Comparison of ENCODE assay signal across 19 cellular contexts in genomic region chr14:92556255-92556741, GRCh38. TPM values are rescaled to one million over a fixed set of nuclear protein-coding genes. Genes with fewer than 3 reads are reported as not detected.
DNase-seq lines count a peak whose midpoint lies in the region; TF ChIP-seq lines count a peak whose summit lies in the region.
"Had no signal": no experiment of that assay in that cellular context is flagged by ENCODE, and none has a peak within 500 bp of the region (broad histone marks: within the 10 kb centered on the region; RNA-seq: fewer than 3 reads in every experiment).

No MANE protein-coding gene starts in this region.

- peak overlapping the region; percentile 90; the same call in 1 of the 2 replicates for H2AFZ ChIP-seq in OCI-LY7 (ENCODE audit: low read length)
- H2AFZ ChIP-seq: PC-9 had no signal

- TF ChIP-seq POLR2A in sigmoid colon (IDR thresholded peaks at IDR 0.05): no peak

- H3K36me3 Mint-ChIP-seq in activated naive CD4-positive, alpha-beta T cell treated with anti-CD3 and anti-CD28 coated beads, Interleukin-2, amount 50 U/mL, for 24 hours: no peaks in the 10 kb centered on the region

- H4K20me1 ChIP-seq in OCI-LY7 (ENCODE audit: insufficient read depth, low read length): no peaks in the 10 kb centered on the region

- no peaks in the 10 kb centered on the region for H3K27me3 Mint-ChIP-seq in activated naive CD4-positive, alpha-beta T cell treated with anti-CD3 and anti-CD28 coated beads, Interleukin-2, amount 50 U/mL, for 24 hours

- H3K27me3 ChIP-seq in H7 (ENCODE audit: control insufficient read depth, insufficient read depth, low read length) (no peaks in the 10 kb centered on the region), sigmoid colon (no peaks in the 10 kb centered on the region)
- H3K27me3 ChIP-seq: cardiac muscle cell, gastrocnemius medialis, ovary had no signal

- H3K9me2 ChIP-seq in OCI-LY7 (ENCODE audit: insufficient read depth, low read length): no peaks in the 10 kb centered on the region

- WGBS in sigmoid colon, 2 donors: 72 to 90% methylated on average over 4 of the region's 4 CpGs

- CTCF ChIA-PET in OCI-LY7 (lab: Charles Lee; ENCODE audit: unreplicated experiment): no interaction called here

- H3K9me3 Mint-ChIP-seq in activated naive CD4-positive, alpha-beta T cell treated with anti-CD3 and anti-CD28 coated beads, Interleukin-2, amount 50 U/mL, for 24 hours: no peaks in the 10 kb centered on the region
- H3K9me3 Mint-ChIP-seq: mesothelial cell of epicardium had no signal

- H3K4me1 Mint-ChIP-seq in activated naive CD4-positive, alpha-beta T cell treated with anti-CD3 and anti-CD28 coated beads, Interleukin-2, amount 50 U/mL, for 24 hours: peaks cover 61% of the 10 kb centered on the region
- H3K4me1 Mint-ChIP-seq: mesothelial cell of epicardium had no signal

- no peaks in the 10 kb centered on the region for H3K79me2 ChIP-seq in OCI-LY7 (ENCODE audit: insufficient read depth, low read depth, low read length)

- intact Hi-C loops in OCI-LY7 (cut with micrococcal nuclease; ENCODE audit: unreplicated experiment) (no loop called here), sigmoid colon (cut with DNase I) (no loop called here)

- H3K4me1 ChIP-seq in OCI-LY7 (ENCODE audit: insufficient read depth, low read length, poor library complexity, severe bottlenecking): peaks cover 33% of the 10 kb centered on the region
- H3K4me1 ChIP-seq in sigmoid colon: peaks cover 0 to 47% (median 24%) of the 10 kb centered on the region in 4 donors
- H3K4me1 ChIP-seq: gastrocnemius medialis, HAP-1 had no signal

- TF ChIP-seq EP300 in sigmoid colon (IDR thresholded peaks at IDR 0.05): no peak

- H3K4me3 ChIP-seq in OCI-LY7 (ENCODE audit: low read depth, low read length, poor library complexity, severe bottlenecking): no peak overlapping the region
- no peak overlapping the region for H3K4me3 ChIP-seq in fibroblast of mammary gland (ENCODE audit: control insufficient read depth, low read depth, low read length)
- no peak overlapping the region for H3K4me3 ChIP-seq in H7 (ENCODE audit: insufficient read depth, low read depth, low read length)
- no peak overlapping the region for H3K4me3 ChIP-seq in sigmoid colon
- H3K4me3 ChIP-seq: cardiac muscle cell, gastrocnemius medialis, HAP-1, ovary, PC-9 had no signal

- no peak for DNase-seq in activated naive CD4-positive, alpha-beta T cell (lab: John Stamatoyannopoulos, UW)
- DNase-seq in OCI-LY7 (ENCODE audit: low spot score) (no peak), fibroblast of mammary gland (ENCODE audit: low read depth) (peak; percentile 65), H7 (no peak), HK-2 (ENCODE audit: unreplicated experiment) (no peak), mesenteric fat pad (ENCODE audit: low spot score) (no peak), sigmoid colon (no peak)
- DNase-seq: activated CD4-positive, alpha-beta T cell treated with anti-CD3 and anti-CD28 coated beads for 1 hour; activated effector memory CD4-positive, alpha-beta T cell treated with anti-CD3 and anti-CD28 coated beads, Interleukin-2, amount 50 U/mL, for 16 hours; gastrocnemius medialis; NCI-H1436; ovary; PC-9; small intestine; SW 1271 had no signal

- TF ChIP-seq CTCF in OCI-LY7 (conservative IDR thresholded peaks at IDR 0.05; ENCODE audit: low read length) (no peak), fibroblast of mammary gland (conservative IDR thresholded peaks at IDR 0.05; ENCODE audit: control insufficient read depth, insufficient read depth, low read depth, low read length) (no peak), sigmoid colon (IDR thresholded peaks at IDR 0.05) (no peak)

- peak overlapping the region; percentile 56 for H3K4me3 Mint-ChIP-seq in activated naive CD4-positive, alpha-beta T cell treated with anti-CD3 and anti-CD28 coated beads, Interleukin-2, amount 50 U/mL, for 24 hours
- H3K4me3 Mint-ChIP-seq: mesothelial cell of epicardium had no signal

- POLR2A ChIA-PET in OCI-LY7 (lab: Charles Lee): interaction anchor here (1.5 to 1.6 kb wide), 2 partner anchors 9 to 12 kb away, joined by 4 read pairs; no protein-coding TSS in a partner anchor

- no peak overlapping the region for H3K27ac ChIP-seq in OCI-LY7 (ENCODE audit: low read depth, low read length, poor library complexity, severe bottlenecking)
- peak overlapping the region in 1 of 4 donors; percentile 14 for H3K27ac ChIP-seq in sigmoid colon
- H3K27ac ChIP-seq: cardiac muscle cell, gastrocnemius medialis, ovary, PC-9 had no signal

- H3K4me2 ChIP-seq in OCI-LY7 (ENCODE audit: low read length): peak overlapping the region; percentile 49; the same call in 1 of the 2 replicates
- H3K4me2 ChIP-seq: PC-9 had no signal

- BruUV-seq in OCI-LY7 (replicated peaks; lab: Mats Ljungman, UMichigan): no TSS peak

- H3K36me3 ChIP-seq in OCI-LY7 (ENCODE audit: insufficient read depth, low read length): no peaks in the 10 kb centered on the region
- no peaks in the 10 kb centered on the region for H3K36me3 ChIP-seq in H7 (replicated peaks; ENCODE audit: control insufficient read depth, insufficient read depth, low read length)
- peaks cover 0 to 50% (median 22%) of the 10 kb centered on the region in 4 donors for H3K36me3 ChIP-seq in sigmoid colon
- H3K36me3 ChIP-seq: cardiac muscle cell, gastrocnemius medialis, ovary had no signal

- no peaks in the 10 kb centered on the region for H3K9me3 ChIP-seq in OCI-LY7 (ENCODE audit: low read length)
- H3K9me3 ChIP-seq in sigmoid colon: no peaks in the 10 kb centered on the region
- H3K9me3 ChIP-seq: gastrocnemius medialis, HAP-1, ovary had no signal

- H3K27ac Mint-ChIP-seq in activated naive CD4-positive, alpha-beta T cell treated with anti-CD3 and anti-CD28 coated beads, Interleukin-2, amount 50 U/mL, for 24 hours: peak overlapping the region; percentile 95
- H3K27ac Mint-ChIP-seq: mesothelial cell of epicardium had no signal

RNA-seq across cellular contexts. Expression of gene RIN3, which starts 42.7 kb away (rescaled TPM):
- total RNA-seq in OCI-LY7 (2014; rRNA removed; shearing (Covaris generic)): not detected in 2 replicates
- total RNA-seq in OCI-LY7 (2022): not detected in 2 replicates
- 0.15 and 0.76 TPM in 2 replicates for total RNA-seq in H7 (2014; rRNA removed; shearing (Covaris generic))
- 38.0 TPM for total RNA-seq in mesenteric fat pad
- total RNA-seq in sigmoid colon: 10 to 100 TPM; 12.7 to 31.8 (median 23.0) TPM
- 10 to 100 TPM in 1 of 3 donors, 1 to 10 TPM in 2; 6.0 to 19.2 (median 7.4) TPM for polyA plus RNA-seq in sigmoid colon
